In the genomic region with DNA sequence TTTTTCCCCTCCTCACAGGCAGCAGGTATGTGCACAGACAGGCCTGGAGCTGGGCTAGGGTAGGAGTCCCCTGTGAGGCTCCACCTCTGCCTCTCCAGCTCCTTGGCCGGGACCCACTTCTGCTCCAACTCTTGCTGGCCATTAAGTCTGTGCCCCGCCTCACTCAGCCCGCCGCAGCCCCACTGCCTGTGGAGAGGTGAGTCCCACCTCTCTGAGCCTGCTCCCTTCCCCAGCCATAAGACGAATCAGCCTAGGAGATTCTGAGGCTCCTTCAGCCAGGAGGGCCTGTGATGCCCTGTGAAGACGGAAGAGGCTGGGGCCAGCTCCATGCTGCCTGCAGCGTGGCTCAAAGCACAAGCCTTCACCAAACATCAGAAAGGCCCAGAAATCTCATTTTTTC, we compare ENCODE assay signal across 21 cellular contexts. TPM values are rescaled to one million over a fixed set of nuclear protein-coding genes. Genes with fewer than 3 reads are reported as not detected.
DNase-seq lines count a peak whose midpoint lies in the region; TF ChIP-seq lines count a peak whose summit lies in the region.
"Had no signal": no experiment of that assay in that cellular context is flagged by ENCODE, and none has a peak within 500 bp of the region (broad histone marks: within the 10 kb centered on the region; RNA-seq: fewer than 3 reads in every experiment).

No MANE protein-coding gene starts in this region.

- H3K4me3 Mint-ChIP-seq in endodermal cell (no peak overlapping the region), progenitor cell of endocrine pancreas (ENCODE audit: low read depth) (no peak overlapping the region)
- H3K4me3 Mint-ChIP-seq: effector memory CD8-positive, alpha-beta T cell; immature natural killer cell had no signal

- peak overlapping the region; percentile 18 for H3K27ac Mint-ChIP-seq in endodermal cell
- peak overlapping the region; percentile 39 for H3K27ac Mint-ChIP-seq in progenitor cell of endocrine pancreas
- H3K27ac Mint-ChIP-seq: immature natural killer cell had no signal

- H3K9me3 ChIP-seq in endodermal cell (ENCODE audit: control insufficient read depth, low read length), result peaks cover 6% of the 10 kb centered on the region
- H3K9me3 ChIP-seq: pancreas, stomach had no signal

- H3K9me3 Mint-ChIP-seq in endodermal cell, result peaks cover 4% of the 10 kb centered on the region
- no peaks in the 10 kb centered on the region for H3K9me3 Mint-ChIP-seq in progenitor cell of endocrine pancreas (ENCODE audit: low read depth)
- H3K9me3 Mint-ChIP-seq: effector memory CD8-positive, alpha-beta T cell had no signal

- H3K27me3 Mint-ChIP-seq in endodermal cell (ENCODE audit: insufficient read depth) (peaks cover 2% of the 10 kb centered on the region), progenitor cell of endocrine pancreas (peaks cover 21% of the 10 kb centered on the region)

- H3K9ac ChIP-seq in endodermal cell (ENCODE audit: extremely low read depth, low read length, poor library complexity, severe bottlenecking), result no peak overlapping the region

- TF ChIP-seq CTCF in 22Rv1 (IDR thresholded peaks at IDR 0.05) (no peak), endodermal cell (conservative IDR thresholded peaks at IDR 0.05) (no peak), progenitor cell of endocrine pancreas (IDR thresholded peaks at IDR 0.05; ENCODE audit: unreplicated experiment) (no peak)

- no peaks in the 10 kb centered on the region for H3K36me3 Mint-ChIP-seq in endodermal cell (ENCODE audit: low read depth)
- H3K36me3 Mint-ChIP-seq in progenitor cell of endocrine pancreas (ENCODE audit: insufficient read depth), result no peaks in the 10 kb centered on the region
- H3K36me3 Mint-ChIP-seq: immature natural killer cell had no signal

- H3K27me3 ChIP-seq in endodermal cell (ENCODE audit: control insufficient read depth, insufficient read depth, low read length, poor library complexity, severe bottlenecking), result no peaks in the 10 kb centered on the region
- H3K27me3 ChIP-seq: pancreas had no signal

- H3K4me1 ChIP-seq in endodermal cell (ENCODE audit: control insufficient read depth, insufficient read depth, low read length), result peaks cover 7% of the 10 kb centered on the region

- peak overlapping the region; percentile 100 for H3K27ac ChIP-seq in 22Rv1
- H3K27ac ChIP-seq in endodermal cell (ENCODE audit: low read depth, low read length), result no peak overlapping the region
- H3K27ac ChIP-seq: pancreas, stomach had no signal

- 87 to 92% methylated on average over 5 to 7 of the region's 7 CpGs for WGBS in endodermal cell (ENCODE audit: insufficient coverage in 1 of 2, insufficient read length in 1 of 2), 2 experiments

- no peaks in the 10 kb centered on the region for H3K36me3 ChIP-seq in endodermal cell (ENCODE audit: control insufficient read depth, insufficient read depth, low read length)
- H3K36me3 ChIP-seq: pancreas, stomach had no signal

- DNase-seq in H4 (ENCODE audit: low spot score) (peak; percentile 2), endodermal cell (peak; percentile 66), progenitor cell of endocrine pancreas (ENCODE audit: low spot score, unreplicated experiment) (no peak), NCI-H187 (lab: John Stamatoyannopoulos, UW) (no peak), NCI-H2029 treated with DMSO at 0.1 percent for 48 hours (lab: John Stamatoyannopoulos, UW) (no peak)
- DNase-seq in activated CD4-positive, CD25-positive, alpha-beta regulatory T cell treated with anti-CD3 and anti-CD28 coated beads, Interleukin-2, amount 50 U/mL, for 72 hours, result no peak
- no peak for DNase-seq in stimulated activated CD4-positive, alpha-beta T cell treated with anti-CD3 and anti-CD28 coated beads, Interleukin-2, amount 100 ng/mL, for 24 hours
- DNase-seq: activated CD4-positive, alpha-beta T cell treated with anti-CD3 and anti-CD28 coated beads for 1 hour; activated naive CD4-positive, alpha-beta T cell; anterior cingulate cortex; effector memory CD8-positive, alpha-beta T cell; immature natural killer cell; KG1; MV-4-11; NCI-H2029; NCI-H446; stimulated activated CD4-positive, alpha-beta T cell treated with anti-CD3 and anti-CD28 coated beads, Interleukin-4, amount 100 ng/mL, for 24 hours; stomach; T1000 had no signal

- peaks cover 52% of the 10 kb centered on the region for H3K4me1 Mint-ChIP-seq in endodermal cell
- peaks cover 9% of the 10 kb centered on the region for H3K4me1 Mint-ChIP-seq in progenitor cell of endocrine pancreas (ENCODE audit: low read depth)
- H3K4me1 Mint-ChIP-seq: immature natural killer cell had no signal

- H3K4me3 ChIP-seq in endodermal cell (ENCODE audit: low read length), result no peak overlapping the region
- H3K4me3 ChIP-seq: pancreas, stomach had no signal

RNA-seq across cellular contexts. Expression of a gene that starts 23.0 kb away (rescaled TPM):
- total RNA-seq in H4 (2014; rRNA removed; shearing (Covaris generic)), result 64.5 and 67.1 TPM in 2 replicates
- total RNA-seq in endodermal cell (100 to 1,000 TPM; 105 to 130 TPM), progenitor cell of endocrine pancreas (27.1 and 29.8 TPM in 2 replicates)
- 39.1 TPM for polyA plus RNA-seq in endodermal cell (2013, experiment 1 of 2)
- polyA plus RNA-seq in endodermal cell (2013, experiment 2 of 2), result 45.5 TPM
- polyA plus RNA-seq: immature natural killer cell had no signal

RNA-seq across cellular contexts. Expression of a gene that starts 54.6 kb away (rescaled TPM):
- total RNA-seq in H4 (2014; rRNA removed; shearing (Covaris generic)), result 19.7 and 22.9 TPM in 2 replicates
- 10 to 100 TPM; 18.5 to 23.2 TPM for total RNA-seq in endodermal cell
- 10.0 TPM for polyA plus RNA-seq in endodermal cell (2013, experiment 1 of 2)
- 10.6 TPM for polyA plus RNA-seq in endodermal cell (2013, experiment 2 of 2)
- 14.7 and 22.3 TPM in 2 replicates for total RNA-seq in progenitor cell of endocrine pancreas

Comparison
In these comparisons a context has a peak if more than half of its experiments do, and no peak if none do; other contexts are left out.
1. DNase-seq: peak in H4 (single experiment) and endodermal cell (single experiment); none in progenitor cell of endocrine pancreas (single experiment), activated CD4-positive, CD25-positive, alpha-beta regulatory T cell treated with anti-CD3 and anti-CD28 coated beads, Interleukin-2, amount 50 U/mL, for 72 hours (single experiment), stimulated activated CD4-positive, alpha-beta T cell treated with anti-CD3 and anti-CD28 coated beads, Interleukin-2, amount 100 ng/mL, for 24 hours (0 of 2), NCI-H187 (0 of 2) and NCI-H2029 treated with DMSO at 0.1 percent for 48 hours (single experiment).